Comparison of ENCODE assay signal across 8 cellular contexts in genomic region chr17:56939869-56940484, GRCh38. TPM values are rescaled to one million over a fixed set of nuclear protein-coding genes. Genes with fewer than 3 reads are reported as not detected.
DNase-seq lines count a peak whose midpoint lies in the region; ATAC-seq and TF ChIP-seq lines count a peak whose summit lies in the region.

No MANE protein-coding gene starts in this region.

- peak; percentile 70 for ATAC-seq in GM19395 (IDR thresholded peaks at IDR 0.05; ENCODE audit: unreplicated experiment)
- ATAC-seq in GM21529 (IDR thresholded peaks at IDR 0.05; ENCODE audit: unreplicated experiment), result no peak

- DNase-seq in CMK (ENCODE audit: low read depth) (peak; percentile 11), NCI-H187 treated with DMSO at 0.1 percent for 48 hours (lab: John Stamatoyannopoulos, UW) (peak; percentile 14), fibroblast of the aortic adventitia (ENCODE audit: low read depth) (peak; percentile 81)
- DNase-seq in T-helper 2 cell treated with Interferon-gamma antibody and Interleukin-4, amounts not matched to agents 5 μg/mL and 100 μg/mL, for 36 hours (ENCODE audit: low spot score), result no peak
- DNase-seq in activated naive CD4-positive, alpha-beta T cell treated with anti-CD3 and anti-CD28 coated beads, Interleukin-2, amount 50 U/mL, for 16 hours, result no peak

- no peak overlapping the region for H3K4me3 ChIP-seq in fibroblast of the aortic adventitia (ENCODE audit: low read depth, low read length)
- no peak overlapping the region for H3K4me3 ChIP-seq in neutrophil (ENCODE audit: low read depth in 1 of 2, low read length in 1 of 2)

- no peaks in the 10 kb centered on the region for H3K27me3 Mint-ChIP-seq in T-helper 2 cell treated with Interferon-gamma antibody and Interleukin-4, amounts not matched to agents 5 μg/mL and 100 μg/mL, for 36 hours (ENCODE audit: low read depth)

- H3K9me3 ChIP-seq in neutrophil, result no peaks in the 10 kb centered on the region

- H3K9me3 Mint-ChIP-seq in T-helper 2 cell treated with Interferon-gamma antibody and Interleukin-4, amounts not matched to agents 5 μg/mL and 100 μg/mL, for 36 hours, result no peaks in the 10 kb centered on the region

- H3K36me3 Mint-ChIP-seq in T-helper 2 cell treated with Interferon-gamma antibody and Interleukin-4, amounts not matched to agents 5 μg/mL and 100 μg/mL, for 36 hours (ENCODE audit: low read depth), result peaks cover 43% of the 10 kb centered on the region

- no peaks in the 10 kb centered on the region for H3K27me3 ChIP-seq in neutrophil

- peak; percentile 69 for TF ChIP-seq CTCF in fibroblast of the aortic adventitia (IDR thresholded peaks at IDR 0.05; ENCODE audit: insufficient read depth, low read length)
- TF ChIP-seq CTCF in neutrophil (IDR thresholded peaks at IDR 0.05), result peak; percentile 85

- peaks cover 23% of the 10 kb centered on the region for H3K4me1 Mint-ChIP-seq in T-helper 2 cell treated with Interferon-gamma antibody and Interleukin-4, amounts not matched to agents 5 μg/mL and 100 μg/mL, for 36 hours (ENCODE audit: low read depth)

- H3K4me1 ChIP-seq in neutrophil (ENCODE audit: control insufficient read depth in 1 of 2, insufficient read depth in 1 of 2, low read depth in 1 of 2, low read length in 1 of 2), result peaks cover 0 to 3% of the 10 kb centered on the region in 2 experiments

- no peak overlapping the region for H3K4me3 Mint-ChIP-seq in T-helper 2 cell treated with Interferon-gamma antibody and Interleukin-4, amounts not matched to agents 5 μg/mL and 100 μg/mL, for 36 hours

- no peak overlapping the region for H3K27ac ChIP-seq in neutrophil

- H3K27ac Mint-ChIP-seq in T-helper 2 cell treated with Interferon-gamma antibody and Interleukin-4, amounts not matched to agents 5 μg/mL and 100 μg/mL, for 36 hours, result peak overlapping the region; percentile 75

- peaks cover 64% of the 10 kb centered on the region for H3K36me3 ChIP-seq in neutrophil

RNA-seq across cellular contexts. Expression of gene COIL, which starts 20.9 kb away (rescaled TPM):
- 12.8 and 13.3 TPM in 2 replicates for total RNA-seq in fibroblast of the aortic adventitia (ENCODE audit: low replicate concordance)

RNA-seq across cellular contexts. Expression of gene TRIM25, which starts 26.1 kb away (rescaled TPM):
- 26.1 and 70.3 TPM in 2 replicates for total RNA-seq in fibroblast of the aortic adventitia (ENCODE audit: low replicate concordance)

RNA-seq across cellular contexts. Expression of gene SCPEP1, which starts 38.0 kb away (rescaled TPM):
- 55.6 and 140 TPM in 2 replicates for total RNA-seq in fibroblast of the aortic adventitia (ENCODE audit: low replicate concordance)

Comparison
In these comparisons a context has a peak if more than half of its experiments do, and no peak if none do; other contexts are left out.
1. DNase-seq: peak in CMK (single experiment), NCI-H187 treated with DMSO at 0.1 percent for 48 hours (single experiment) and fibroblast of the aortic adventitia (single experiment); none in T-helper 2 cell treated with Interferon-gamma antibody and Interleukin-4, amounts not matched to agents 5 μg/mL and 100 μg/mL, for 36 hours (single experiment) and activated naive CD4-positive, alpha-beta T cell treated with anti-CD3 and anti-CD28 coated beads, Interleukin-2, amount 50 U/mL, for 16 hours (single experiment).